In genomic region chr2:69986691-69987090, GRCh38 we compare ENCODE assay signal across 33 cellular contexts. TPM values are rescaled to one million over a fixed set of nuclear protein-coding genes. Genes with fewer than 3 reads are reported as not detected.
"Had no signal": no experiment of that assay in that cellular context is flagged by ENCODE, and none has a peak within 500 bp of the region (broad histone marks: within the 10 kb centered on the region; RNA-seq: fewer than 3 reads in every experiment).

No MANE protein-coding gene starts in this region.

- H3K4me3 ChIP-seq: ascending aorta, cardiac muscle cell, MG63, Peyer's patch, SJSA1 had no signal

- ATAC-seq: activated CD8-positive, alpha-beta T cell treated with anti-CD3 and anti-CD28 coated beads for 36 hours; PC-3 had no signal

- DNase-seq: activated CD4-positive, alpha-beta T cell treated with anti-CD3 and anti-CD28 coated beads, Interleukin-2, amount 10 ng/mL, durations not matched to agents 24 days and 14 days; activated CD4-positive, alpha-beta T cell treated with anti-CD3 and anti-CD28 coated beads, Interleukin-2, amount 50 U/mL, for 4 hours; activated CD8-positive, alpha-beta memory T cell treated with anti-CD3 and anti-CD28 coated beads, Interleukin-2, amount 50 U/mL, for 48 hours; activated CD8-positive, alpha-beta T cell treated with anti-CD3 and anti-CD28 coated beads for 36 hours; activated effector memory CD4-positive, alpha-beta T cell treated with Interleukin-2 at 50 U/mL for 16 hours; activated naive CD4-positive, alpha-beta T cell treated with anti-CD3 and anti-CD28 coated beads, Interleukin-2, amount 10 ng/mL, durations not matched to agents 7 days and 5 days; activated naive CD8-positive, alpha-beta T cell treated with anti-CD3 and anti-CD28 coated beads, Interleukin-2, amount 10 ng/mL, durations not matched to agents 7 days and 5 days; activated T-cell treated with anti-CD3 and anti-CD28 coated beads, Interleukin-2, amount 50 U/mL, for 48 hours; amygdala; Karpas-422; MG63; NCI-H1048; NCI-H1105 treated with DMSO at 0.1 percent for 48 hours; NCI-H1436; NCI-H1694; NCI-H1930; NCI-H2081 treated with DMSO at 0.1 percent for 48 hours; NCI-H345; NCI-H510A; NCI-H526; NCI-H748 treated with DMSO at 0.1 percent for 48 hours; NK-92 treated with Interleukin-12 subunit alpha and Interleukin-12 subunit beta, amount 100 ng/mL, for 24 hours; PC-3; Peyer's patch; RPMI8226; SHP77 treated with DMSO at 0.1 percent for 48 hours; SK-N-SH had no signal

- H3K36me3 ChIP-seq: ascending aorta, cardiac muscle cell, MG63, Peyer's patch, SJSA1 had no signal

- H3K4me1 ChIP-seq: ascending aorta, Peyer's patch, SJSA1 had no signal

- H3K9ac ChIP-seq: SK-N-SH had no signal

- FAIRE-seq: TTC549 had no signal

- H3K9me3 ChIP-seq: ascending aorta, MG63, Peyer's patch, SJSA1, SK-N-SH had no signal

- H3K36me3 Mint-ChIP-seq: activated naive CD4-positive, alpha-beta T cell treated with anti-CD3 and anti-CD28 coated beads, Interleukin-2, amount 10 ng/mL, durations not matched to agents 7 days and 5 days; activated naive CD8-positive, alpha-beta T cell treated with anti-CD3 and anti-CD28 coated beads, Interleukin-2, amount 10 ng/mL, durations not matched to agents 7 days and 5 days had no signal

- H3K27ac ChIP-seq: ascending aorta, cardiac muscle cell, Peyer's patch, SJSA1 had no signal

- H3K27ac Mint-ChIP-seq: activated CD4-positive, alpha-beta T cell treated with anti-CD3 and anti-CD28 coated beads, Interleukin-2, amount 10 ng/mL, durations not matched to agents 24 days and 14 days; activated CD8-positive, alpha-beta T cell treated with anti-CD3 and anti-CD28 coated beads for 36 hours; activated naive CD4-positive, alpha-beta T cell treated with anti-CD3 and anti-CD28 coated beads, Interleukin-2, amount 10 ng/mL, durations not matched to agents 7 days and 5 days; activated naive CD8-positive, alpha-beta T cell treated with anti-CD3 and anti-CD28 coated beads, Interleukin-2, amount 10 ng/mL, durations not matched to agents 7 days and 5 days; T-helper 1 cell treated with Interleukin-12 subunit alpha and Interleukin-12 subunit beta and Interleukin-4 antibody, amounts not matched to agents 30 μg/mL and 1 μg/mL, for 36 hours; T-helper 2 cell treated with Interferon-gamma antibody and Interleukin-4, amounts not matched to agents 5 μg/mL and 100 μg/mL, for 36 hours had no signal

- H3K4me2 ChIP-seq: SK-N-SH had no signal

- H3K27me3 Mint-ChIP-seq: activated CD4-positive, alpha-beta T cell treated with anti-CD3 and anti-CD28 coated beads, Interleukin-2, amount 10 ng/mL, durations not matched to agents 24 days and 14 days; activated CD8-positive, alpha-beta T cell treated with anti-CD3 and anti-CD28 coated beads for 36 hours; activated naive CD4-positive, alpha-beta T cell treated with anti-CD3 and anti-CD28 coated beads, Interleukin-2, amount 10 ng/mL, durations not matched to agents 7 days and 5 days; activated naive CD8-positive, alpha-beta T cell treated with anti-CD3 and anti-CD28 coated beads, Interleukin-2, amount 10 ng/mL, durations not matched to agents 7 days and 5 days had no signal

- H3K9me3 Mint-ChIP-seq: activated CD8-positive, alpha-beta T cell treated with anti-CD3 and anti-CD28 coated beads for 36 hours; activated naive CD4-positive, alpha-beta T cell treated with anti-CD3 and anti-CD28 coated beads, Interleukin-2, amount 10 ng/mL, durations not matched to agents 7 days and 5 days; activated naive CD8-positive, alpha-beta T cell treated with anti-CD3 and anti-CD28 coated beads, Interleukin-2, amount 10 ng/mL, durations not matched to agents 7 days and 5 days; T-helper 1 cell treated with Interleukin-12 subunit alpha and Interleukin-12 subunit beta and Interleukin-4 antibody, amounts not matched to agents 30 μg/mL and 1 μg/mL, for 36 hours; T-helper 2 cell treated with Interferon-gamma antibody and Interleukin-4, amounts not matched to agents 5 μg/mL and 100 μg/mL, for 36 hours had no signal

- H3K27me3 ChIP-seq: ascending aorta, cardiac muscle cell, MG63, Peyer's patch, SJSA1 had no signal

- H3K4me3 Mint-ChIP-seq: activated CD4-positive, alpha-beta T cell treated with anti-CD3 and anti-CD28 coated beads, Interleukin-2, amount 10 ng/mL, durations not matched to agents 24 days and 14 days; activated CD8-positive, alpha-beta T cell treated with anti-CD3 and anti-CD28 coated beads for 36 hours; activated naive CD4-positive, alpha-beta T cell treated with anti-CD3 and anti-CD28 coated beads, Interleukin-2, amount 10 ng/mL, durations not matched to agents 7 days and 5 days; activated naive CD8-positive, alpha-beta T cell treated with anti-CD3 and anti-CD28 coated beads, Interleukin-2, amount 10 ng/mL, durations not matched to agents 7 days and 5 days; T-helper 1 cell treated with Interleukin-12 subunit alpha and Interleukin-12 subunit beta and Interleukin-4 antibody, amounts not matched to agents 30 μg/mL and 1 μg/mL, for 36 hours; T-helper 2 cell treated with Interferon-gamma antibody and Interleukin-4, amounts not matched to agents 5 μg/mL and 100 μg/mL, for 36 hours had no signal

RNA-seq across cellular contexts. Expression of gene ASPRV1, which starts 25.3 kb away (rescaled TPM):
- total RNA-seq: PC-3 had no signal
